8 cellular contexts compared by ENCODE assay signal in genomic region chr7:54773472-54774399, GRCh38. TPM values are rescaled to one million over a fixed set of nuclear protein-coding genes. Genes with fewer than 3 reads are reported as not detected.
DNase-seq lines count a peak whose midpoint lies in the region; ATAC-seq and TF ChIP-seq lines count a peak whose summit lies in the region.

No MANE protein-coding gene starts in this region.

- H3K36me3 ChIP-seq in ACC112 (ENCODE audit: insufficient read depth, low read length) (no peaks in the 10 kb centered on the region), liver (ENCODE audit: control insufficient read depth in 4 of 4, insufficient read depth in 3 of 4, low read depth in 1 of 4, low read length in 3 of 4) (no peaks in the 10 kb centered on the region)

- H3K9ac ChIP-seq in liver (ENCODE audit: low read depth in 1 of 2, low read length in 2 of 2): peak overlapping the region in 1 of 2 donors; percentile 61

- DNase-seq in NCI-H2227 treated with DMSO at 0.1 percent for 48 hours (lab: John Stamatoyannopoulos, UW) (peak; percentile 32), coronary artery (ENCODE audit: low spot score) (no peak)
- peak; percentile 53 to 60 for DNase-seq in activated CD4-positive, alpha-beta T cell treated with anti-CD3 and anti-CD28 coated beads for 24 hours (ENCODE audit: low read depth in 2 of 2)
- DNase-seq in stimulated activated CD4-positive, alpha-beta T cell treated with anti-CD3 and anti-CD28 coated beads, Interleukin-4, amount 100 ng/mL, for 1 hour: peak; percentile 70

- H3K27ac ChIP-seq in ACC112 (ENCODE audit: low read depth, low read length) (peak overlapping the region; percentile 21; the same call in 1 of the 2 replicates), coronary artery (no peak overlapping the region), liver (ENCODE audit: low read depth in 1 of 2, low read length in 2 of 2) (no peak overlapping the region)

- H2AFZ ChIP-seq in ACC112 (ENCODE audit: low read length, unreplicated experiment): peak overlapping the region; percentile 90

- 22% methylated on average over 18 of the region's 18 CpGs for WGBS in liver

- H3K9me3 ChIP-seq in liver (ENCODE audit: control insufficient read depth in 4 of 4, low read length in 3 of 4): no peaks in the 10 kb centered on the region

- no peaks in the 10 kb centered on the region for H3K79me2 ChIP-seq in ACC112 (ENCODE audit: control insufficient read depth, insufficient read depth, low read length, unreplicated experiment)

- peaks cover 16% of the 10 kb centered on the region for H3K4me1 ChIP-seq in ACC112 (ENCODE audit: control insufficient read depth, insufficient read depth, low read length, unreplicated experiment)
- H3K4me1 ChIP-seq in liver (ENCODE audit: control insufficient read depth in 4 of 4, insufficient read depth in 4 of 4, low read length in 3 of 4): peaks cover 0 to 4% (median 0%) of the 10 kb centered on the region in 4 donors

- TF ChIP-seq CTCF in coronary artery (IDR thresholded peaks at IDR 0.05) (peak; percentile 67), liver (IDR thresholded peaks at IDR 0.05; ENCODE audit: low read depth, low read length, missing input control) (peak; percentile 85)

- H3K4me3 ChIP-seq in ACC112 (ENCODE audit: low read depth, low read length) (peak overlapping the region; percentile 75), coronary artery (peak overlapping the region; percentile 43), liver (ENCODE audit: low read depth in 1 of 3, low read length in 3 of 3) (peak overlapping the region; percentile 38 to 53 (median 48))

- peak; percentile 88 for ATAC-seq in GM18868 (IDR thresholded peaks at IDR 0.05; ENCODE audit: unreplicated experiment)
- ATAC-seq in HG03196 (IDR thresholded peaks at IDR 0.05; ENCODE audit: unreplicated experiment): peak; percentile 85

- H3K27me3 ChIP-seq in ACC112 (ENCODE audit: insufficient read depth, low read length): no peaks in the 10 kb centered on the region
- no peaks in the 10 kb centered on the region for H3K27me3 ChIP-seq in liver (ENCODE audit: control insufficient read depth in 4 of 4, insufficient read depth in 4 of 4, low read length in 3 of 4)

- TF ChIP-seq RAD21 in liver (IDR thresholded peaks at IDR 0.05): peak; percentile 90 to 93

TF ChIP-seq in liver, 16 proteins besides CTCF, POLR2A, EP300 and RAD21:
- TF ChIP-seq YY1 (IDR thresholded peaks at IDR 0.05) (peak; percentile 83), JUND (IDR thresholded peaks at IDR 0.05) (peak in 1 of 2 donors; percentile 6), ATF3 (IDR thresholded peaks at IDR 0.05) (no peak), ZBTB33 (IDR thresholded peaks at IDR 0.05) (no peak), MAX (IDR thresholded peaks at IDR 0.05) (peak; percentile 59)

RNA-seq across cellular contexts. Expression of gene SEC61G, which starts 14.7 kb away (rescaled TPM):
- 100 to 1,000 TPM in 1 of 2 donors, 10 to 100 TPM in 1; 57.0 to 329 TPM for total RNA-seq in liver
- 100 to 1,000 TPM; 179 to 276 TPM for polyA plus RNA-seq in liver
